1 cellular context compared by ENCODE assay signal in the genomic region with DNA sequence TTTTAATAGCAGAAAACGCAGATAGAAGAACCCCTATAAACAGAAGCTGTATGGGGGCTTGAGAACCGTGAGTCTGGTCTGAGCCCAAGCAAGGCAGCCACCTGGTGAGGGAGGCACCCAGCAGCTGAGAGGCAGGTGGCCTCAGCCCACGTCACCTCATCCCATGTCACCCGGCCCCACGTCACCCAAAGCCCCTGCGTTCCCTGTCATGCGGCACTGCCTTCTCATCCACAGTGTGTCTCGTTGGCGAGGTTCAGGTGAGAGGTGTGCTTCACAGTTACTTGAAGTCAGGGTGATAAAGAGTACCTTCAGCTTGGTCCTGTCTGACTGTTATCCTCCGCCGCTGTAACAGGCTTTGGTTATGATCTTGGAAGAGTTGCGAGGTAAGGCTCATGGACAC.
TF ChIP-seq lines count a peak whose summit lies in the region.

No MANE protein-coding gene starts in this region.

TF ChIP-seq in HepG2, 621 proteins besides CTCF, POLR2A, EP300 and RAD21:
- TF ChIP-seq CREB1 (IDR thresholded peaks at IDR 0.05) (peak; percentile 54; the same call in 1 of the 2 replicates), CREB1 (CRISPR knock-in tag; IDR thresholded peaks at IDR 0.05) (no peak)
- TF ChIP-seq, protein P1, sequence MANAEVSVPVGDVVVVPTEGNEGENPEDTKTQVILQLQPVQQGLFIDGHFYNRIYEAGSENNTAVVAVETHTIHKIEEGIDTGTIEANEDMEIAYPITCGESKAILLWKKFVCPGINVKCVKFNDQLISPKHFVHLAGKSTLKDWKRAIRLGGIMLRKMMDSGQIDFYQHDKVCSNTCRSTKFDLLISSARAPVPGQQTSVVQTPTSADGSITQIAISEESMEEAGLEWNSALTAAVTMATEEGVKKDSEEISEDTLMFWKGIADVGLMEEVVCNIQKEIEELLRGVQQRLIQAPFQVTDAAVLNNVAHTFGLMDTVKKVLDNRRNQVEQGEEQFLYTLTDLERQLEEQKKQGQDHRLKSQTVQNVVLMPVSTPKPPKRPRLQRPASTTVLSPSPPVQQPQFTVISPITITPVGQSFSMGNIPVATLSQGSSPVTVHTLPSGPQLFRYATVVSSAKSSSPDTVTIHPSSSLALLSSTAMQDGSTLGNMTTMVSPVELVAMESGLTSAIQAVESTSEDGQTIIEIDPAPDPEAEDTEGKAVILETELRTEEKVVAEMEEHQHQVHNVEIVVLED (CRISPR knock-in tag; IDR thresholded peaks at IDR 0.05; ENCODE audit: borderline replicate concordance) = no peak
- TF ChIP-seq, protein P2, sequence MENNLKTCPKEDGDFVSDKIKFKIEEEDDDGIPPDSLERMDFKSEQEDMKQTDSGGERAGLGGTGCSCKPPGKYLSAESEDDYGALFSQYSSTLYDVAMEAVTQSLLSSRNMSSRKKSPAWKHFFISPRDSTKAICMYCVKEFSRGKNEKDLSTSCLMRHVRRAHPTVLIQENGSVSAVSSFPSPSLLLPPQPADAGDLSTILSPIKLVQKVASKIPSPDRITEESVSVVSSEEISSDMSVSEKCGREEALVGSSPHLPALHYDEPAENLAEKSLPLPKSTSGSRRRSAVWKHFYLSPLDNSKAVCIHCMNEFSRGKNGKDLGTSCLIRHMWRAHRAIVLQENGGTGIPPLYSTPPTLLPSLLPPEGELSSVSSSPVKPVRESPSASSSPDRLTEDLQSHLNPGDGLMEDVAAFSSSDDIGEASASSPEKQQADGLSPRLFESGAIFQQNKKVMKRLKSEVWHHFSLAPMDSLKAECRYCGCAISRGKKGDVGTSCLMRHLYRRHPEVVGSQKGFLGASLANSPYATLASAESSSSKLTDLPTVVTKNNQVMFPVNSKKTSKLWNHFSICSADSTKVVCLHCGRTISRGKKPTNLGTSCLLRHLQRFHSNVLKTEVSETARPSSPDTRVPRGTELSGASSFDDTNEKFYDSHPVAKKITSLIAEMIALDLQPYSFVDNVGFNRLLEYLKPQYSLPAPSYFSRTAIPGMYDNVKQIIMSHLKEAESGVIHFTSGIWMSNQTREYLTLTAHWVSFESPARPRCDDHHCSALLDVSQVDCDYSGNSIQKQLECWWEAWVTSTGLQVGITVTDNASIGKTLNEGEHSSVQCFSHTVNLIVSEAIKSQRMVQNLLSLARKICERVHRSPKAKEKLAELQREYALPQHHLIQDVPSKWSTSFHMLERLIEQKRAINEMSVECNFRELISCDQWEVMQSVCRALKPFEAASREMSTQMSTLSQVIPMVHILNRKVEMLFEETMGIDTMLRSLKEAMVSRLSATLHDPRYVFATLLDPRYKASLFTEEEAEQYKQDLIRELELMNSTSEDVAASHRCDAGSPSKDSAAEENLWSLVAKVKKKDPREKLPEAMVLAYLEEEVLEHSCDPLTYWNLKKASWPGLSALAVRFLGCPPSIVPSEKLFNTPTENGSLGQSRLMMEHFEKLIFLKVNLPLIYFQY (CRISPR knock-in tag; IDR thresholded peaks at IDR 0.05; ENCODE audit: borderline replicate concordance) = no peak
